8 cellular contexts compared by ENCODE assay signal in genomic region chr1:146938242-146938902, GRCh38. TPM values are rescaled to one million over a fixed set of nuclear protein-coding genes. Genes with fewer than 3 reads are reported as not detected.
DNase-seq lines count a peak whose midpoint lies in the region; ATAC-seq and TF ChIP-seq lines count a peak whose summit lies in the region.
"Not testable (repeated sequence)": the region's sequence is repeated elsewhere in the genome, so short reads cannot be mapped to it uniquely, and the experiment has no call there.

A gene with protein sequence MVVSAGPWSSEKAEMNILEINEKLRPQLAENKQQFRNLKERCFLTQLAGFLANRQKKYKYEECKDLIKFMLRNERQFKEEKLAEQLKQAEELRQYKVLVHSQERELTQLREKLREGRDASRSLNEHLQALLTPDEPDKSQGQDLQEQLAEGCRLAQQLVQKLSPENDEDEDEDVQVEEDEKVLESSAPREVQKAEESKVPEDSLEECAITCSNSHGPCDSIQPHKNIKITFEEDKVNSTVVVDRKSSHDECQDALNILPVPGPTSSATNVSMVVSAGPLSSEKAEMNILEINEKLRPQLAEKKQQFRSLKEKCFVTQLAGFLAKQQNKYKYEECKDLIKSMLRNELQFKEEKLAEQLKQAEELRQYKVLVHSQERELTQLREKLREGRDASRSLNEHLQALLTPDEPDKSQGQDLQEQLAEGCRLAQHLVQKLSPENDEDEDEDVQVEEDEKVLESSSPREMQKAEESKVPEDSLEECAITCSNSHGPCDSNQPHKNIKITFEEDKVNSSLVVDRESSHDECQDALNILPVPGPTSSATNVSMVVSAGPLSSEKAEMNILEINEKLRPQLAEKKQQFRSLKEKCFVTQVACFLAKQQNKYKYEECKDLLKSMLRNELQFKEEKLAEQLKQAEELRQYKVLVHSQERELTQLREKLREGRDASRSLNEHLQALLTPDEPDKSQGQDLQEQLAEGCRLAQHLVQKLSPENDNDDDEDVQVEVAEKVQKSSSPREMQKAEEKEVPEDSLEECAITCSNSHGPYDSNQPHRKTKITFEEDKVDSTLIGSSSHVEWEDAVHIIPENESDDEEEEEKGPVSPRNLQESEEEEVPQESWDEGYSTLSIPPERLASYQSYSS (N-terminal part only) (plus strand): TSS chr1:146938324. CDS start chr1:146960144, 21,820 bp downstream.

- peak within 1 kb of the TSS; percentile 90 for H3K4me3 Mint-ChIP-seq in activated naive CD4-positive, alpha-beta T cell treated with anti-CD3 and anti-CD28 coated beads, Interleukin-2, amount 50 U/mL, for 24 hours
- peak within 1 kb of the TSS; percentile 90 for H3K4me3 Mint-ChIP-seq in glutamatergic neuron (ENCODE audit: unreplicated experiment)

- peak within 1 kb of the TSS; percentile 64 for H3K9ac ChIP-seq in SU-DHL-6 (ENCODE audit: low read length)

- not testable (repeated sequence) for H3K79me2 ChIP-seq in SU-DHL-6 (ENCODE audit: insufficient read depth, low read length); osteoblast (ENCODE audit: insufficient read depth, low read length)

- not testable (repeated sequence) for H3F3A ChIP-seq in SU-DHL-6 (ENCODE audit: insufficient read depth)

- peak within 1 kb of the TSS; percentile 85 for H3K27ac Mint-ChIP-seq in activated naive CD4-positive, alpha-beta T cell treated with anti-CD3 and anti-CD28 coated beads, Interleukin-2, amount 50 U/mL, for 24 hours
- peak within 1 kb of the TSS; percentile 43 for H3K27ac Mint-ChIP-seq in glutamatergic neuron (ENCODE audit: unreplicated experiment)

- not testable (repeated sequence) for H3K36me3 ChIP-seq in SU-DHL-6 (ENCODE audit: low read length); osteoblast (ENCODE audit: insufficient read depth, low read length)

- H3K4me1 ChIP-seq in osteoblast (ENCODE audit: insufficient read depth, low read length): not testable (repeated sequence)

- H3K4me2 ChIP-seq in SU-DHL-6 (ENCODE audit: low read depth, low read length, poor library complexity, severe bottlenecking) (peak within 1 kb of the TSS; percentile 57), osteoblast (ENCODE audit: insufficient read depth, low read length) (peak within 1 kb of the TSS; percentile 79)

- ATAC-seq in HG02678 (IDR thresholded peaks at IDR 0.05; ENCODE audit: unreplicated experiment): peak; percentile 77

- H3K27me3 Mint-ChIP-seq in activated naive CD4-positive, alpha-beta T cell treated with anti-CD3 and anti-CD28 coated beads, Interleukin-2, amount 50 U/mL, for 24 hours; glutamatergic neuron (ENCODE audit: unreplicated experiment): not testable (repeated sequence)

- DNase-seq in NCI-H1417 (lab: John Stamatoyannopoulos, UW): peak; percentile 88 to 94 (median 94)
- peak; percentile 90 for DNase-seq in glutamatergic neuron
- not testable (repeated sequence) for DNase-seq in osteoblast (ENCODE audit: insufficient read length, low spot score, missing footprints)
- DNase-seq in superior temporal gyrus (ENCODE audit: extremely low spot score): peak; percentile 75

- H2AFZ ChIP-seq in SU-DHL-6 (ENCODE audit: low read depth, low read length, severe bottlenecking) (peak within 1 kb of the TSS; percentile 45), osteoblast (ENCODE audit: low read length) (peak within 1 kb of the TSS; percentile 84)

- H4K20me1 ChIP-seq in SU-DHL-6 (ENCODE audit: low read depth, low read length); osteoblast (ENCODE audit: insufficient read depth, low read length): not testable (repeated sequence)

- not testable (repeated sequence) for H3K9me2 ChIP-seq in SU-DHL-6 (replicated peaks; ENCODE audit: insufficient read depth, low read length)

- H3K27ac ChIP-seq in SU-DHL-6 (ENCODE audit: low read depth, low read length): peak within 1 kb of the TSS; percentile 51
- not testable (repeated sequence) for H3K27ac ChIP-seq in osteoblast (ENCODE audit: low read depth, low read length)

- not testable (repeated sequence) for H3K36me3 Mint-ChIP-seq in activated naive CD4-positive, alpha-beta T cell treated with anti-CD3 and anti-CD28 coated beads, Interleukin-2, amount 50 U/mL, for 24 hours; glutamatergic neuron (ENCODE audit: unreplicated experiment)

- H3K4me3 ChIP-seq in GM08714 (ENCODE audit: low read length) (peak within 1 kb of the TSS; percentile 67), SU-DHL-6 (ENCODE audit: insufficient read depth, low read length, poor library complexity, severe bottlenecking) (peak within 1 kb of the TSS; percentile 54), osteoblast (ENCODE audit: insufficient read depth, low read length) (peak within 1 kb of the TSS; percentile 76)

- H3K9me3 Mint-ChIP-seq in activated naive CD4-positive, alpha-beta T cell treated with anti-CD3 and anti-CD28 coated beads, Interleukin-2, amount 50 U/mL, for 24 hours; glutamatergic neuron (ENCODE audit: unreplicated experiment): not testable (repeated sequence)

- not testable (repeated sequence) for TF ChIP-seq CTCF in SU-DHL-6 (IDR thresholded peaks at IDR 0.05; ENCODE audit: insufficient read depth, low read length, poor library complexity, severe bottlenecking); glutamatergic neuron (IDR thresholded peaks at IDR 0.05; ENCODE audit: partially characterized antibody, unreplicated experiment); osteoblast (IDR thresholded peaks at IDR 0.05; ENCODE audit: extremely low read depth, low read depth, low read length)

- not testable (repeated sequence) for H3K9me3 ChIP-seq in SU-DHL-6 (ENCODE audit: insufficient read depth, low read length); osteoblast (ENCODE audit: low read depth, low read length)

- H3K4me1 Mint-ChIP-seq in activated naive CD4-positive, alpha-beta T cell treated with anti-CD3 and anti-CD28 coated beads, Interleukin-2, amount 50 U/mL, for 24 hours: peaks cover 18% of the 10 kb centered on the region
- H3K4me1 Mint-ChIP-seq in glutamatergic neuron (ENCODE audit: low read depth, unreplicated experiment): not testable (repeated sequence)

- H3K27me3 ChIP-seq in SU-DHL-6 (ENCODE audit: low read length); osteoblast (ENCODE audit: insufficient read depth, low read length): not testable (repeated sequence)

RNA-seq across cellular contexts. Expression of the gene that starts here (rescaled TPM):
- total RNA-seq in glutamatergic neuron (ENCODE audit: unreplicated experiment): 14.7 TPM
- 9.8 and 13.0 TPM in 2 replicates for total RNA-seq in osteoblast
